1 cellular context compared by ENCODE assay signal in genomic region chr13:21014139-21014665, GRCh38.
TF ChIP-seq lines count a peak whose summit lies in the region.

No MANE protein-coding gene starts in this region.

TF ChIP-seq in HepG2, 621 proteins besides CTCF, POLR2A, EP300 and RAD21 (continues in another document):
- TF ChIP-seq MED13 (CRISPR knock-in tag; IDR thresholded peaks at IDR 0.05) (0 out of 2 replicates have a peak, but pooled peaks have one; percentile 29), ZHX2 (IDR thresholded peaks at IDR 0.05; ENCODE audit: low read depth) (no peak), ZHX2 (CRISPR knock-in tag; IDR thresholded peaks at IDR 0.05; ENCODE audit: borderline replicate concordance) (0 out of 2 replicates have a peak, but pooled peaks have one; percentile 24), ZNF746 (CRISPR knock-in tag; IDR thresholded peaks at IDR 0.05) (no peak), ZBED4 (CRISPR knock-in tag; IDR thresholded peaks at IDR 0.05; ENCODE audit: borderline replicate concordance) (0 out of 2 replicates have a peak, but pooled peaks have one; percentile 47), ZNF574 (CRISPR knock-in tag; IDR thresholded peaks at IDR 0.05) (0 out of 2 replicates have a peak, but pooled peaks have one; percentile 1), MXD3 (CRISPR knock-in tag; IDR thresholded peaks at IDR 0.05) (no peak), SATB2 (CRISPR knock-in tag; IDR thresholded peaks at IDR 0.05) (0 out of 2 replicates have a peak, but pooled peaks have one; percentile 65), CREB3 (CRISPR knock-in tag; IDR thresholded peaks at IDR 0.05) (0 out of 2 replicates have a peak, but pooled peaks have one; percentile 26), SNAPC4 (CRISPR knock-in tag; IDR thresholded peaks at IDR 0.05) (no peak), RFXAP (CRISPR knock-in tag; IDR thresholded peaks at IDR 0.05; ENCODE audit: borderline replicate concordance) (peak; percentile 29; the same call in 1 of the 2 replicates), ERF (CRISPR knock-in tag; IDR thresholded peaks at IDR 0.05) (peak; percentile 19; the same call in 1 of the 2 replicates), PHF20 (CRISPR knock-in tag; IDR thresholded peaks at IDR 0.05) (0 out of 2 replicates have a peak, but pooled peaks have one; percentile 25), PAF1 (CRISPR knock-in tag; IDR thresholded peaks at IDR 0.05) (no peak), ISL2 (CRISPR knock-in tag; IDR thresholded peaks at IDR 0.05) (no peak), HMGXB4 (CRISPR knock-in tag; IDR thresholded peaks at IDR 0.05; ENCODE audit: borderline replicate concordance in 1 of 2, low read depth in 1 of 2) (peak in 1 of 2 experiments; percentile 23; a peak in 1 of 4 replicates), IKZF5 (CRISPR knock-in tag; IDR thresholded peaks at IDR 0.05) (peak; percentile 33; the same call in 1 of the 2 replicates), ZNF879 (CRISPR knock-in tag; IDR thresholded peaks at IDR 0.05) (0 out of 2 replicates have a peak, but pooled peaks have one; percentile 4), ZNF710 (CRISPR knock-in tag; IDR thresholded peaks at IDR 0.05; ENCODE audit: borderline replicate concordance) (0 out of 2 replicates have a peak, but pooled peaks have one; percentile 49), ZNF232 (CRISPR knock-in tag; IDR thresholded peaks at IDR 0.05; ENCODE audit: borderline replicate concordance) (0 out of 2 replicates have a peak, but pooled peaks have one; percentile 13), ZNF124 (CRISPR knock-in tag; IDR thresholded peaks at IDR 0.05) (no peak)
